Comparison of ENCODE assay signal across 8 cellular contexts in the genomic region with DNA sequence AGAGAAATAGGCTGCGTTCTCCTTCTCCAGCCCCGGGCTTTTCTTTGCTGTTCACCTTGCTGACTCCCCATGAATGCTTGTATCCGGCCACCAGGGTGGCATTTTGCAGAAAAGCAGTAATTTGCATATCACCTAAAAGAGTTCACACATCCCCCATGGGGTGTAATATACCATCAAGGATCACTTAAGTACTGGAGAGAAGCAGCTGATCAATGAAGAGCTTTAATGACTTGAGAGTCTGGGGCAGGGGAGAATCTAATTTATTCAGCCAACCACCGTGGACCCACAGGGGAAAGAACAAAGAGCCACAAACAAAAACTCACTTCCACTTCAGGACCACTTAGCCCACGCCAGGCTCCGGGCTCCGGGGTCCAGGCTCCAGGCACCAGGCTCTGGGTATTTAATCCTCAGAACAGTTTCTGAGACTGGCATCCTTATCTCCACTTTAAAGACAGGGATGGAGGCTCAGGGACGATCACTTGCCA. TPM values are rescaled to one million over a fixed set of nuclear protein-coding genes. Genes with fewer than 3 reads are reported as not detected.
DNase-seq lines count a peak whose midpoint lies in the region; ATAC-seq and TF ChIP-seq lines count a peak whose summit lies in the region.

No MANE protein-coding gene starts in this region.

- BruUV-seq in Caco-2 (replicated peaks; lab: Mats Ljungman, UMichigan) = no TSS peak

- in situ Hi-C loops in G401 (cut with HindIII; ENCODE audit: low sequenced_read_pairs) = no loop called here

- H3K4me1 ChIP-seq in Caco-2 = peaks cover 14% of the 10 kb centered on the region

- H3K9me3 ChIP-seq in Caco-2 = no peaks in the 10 kb centered on the region

- H3K27ac Mint-ChIP-seq in Caco-2 (ENCODE audit: unreplicated experiment) = no peak overlapping the region

- peaks cover 29% of the 10 kb centered on the region for H3K4me1 Mint-ChIP-seq in Caco-2 (ENCODE audit: low read depth, unreplicated experiment)

- TF ChIP-seq CTCF in GM12865 (IDR thresholded peaks at IDR 0.05; ENCODE audit: insufficient read depth, low read depth, low read length, missing control alignments) = peak; percentile 21
- no peak for TF ChIP-seq CTCF in GM20000 (IDR thresholded peaks at IDR 0.05; ENCODE audit: extremely low read depth, missing control alignments)
- TF ChIP-seq CTCF in Caco-2 (IDR thresholded peaks at IDR 0.05; ENCODE audit: insufficient read depth in 1 of 2, low read depth in 1 of 2, low read length in 1 of 2, severe bottlenecking in 1 of 2, unreplicated experiment in 1 of 2) = peak in 1 of 2 experiments; percentile 10

- H3K9me3 Mint-ChIP-seq in Caco-2 (ENCODE audit: unreplicated experiment) = no peaks in the 10 kb centered on the region

- ATAC-seq in HG02840 (IDR thresholded peaks at IDR 0.05; ENCODE audit: low FRiP score, unreplicated experiment) = no peak

- CTCF ChIA-PET in Caco-2 (lab: Charles Lee) = no interaction called here

- peak overlapping the region; percentile 47 for H3K4me3 ChIP-seq in GM12865 (ENCODE audit: low read depth, low read length)
- H3K4me3 ChIP-seq in Caco-2 (ENCODE audit: low read depth, low read length) = no peak overlapping the region

- no peaks in the 10 kb centered on the region for H3K27me3 Mint-ChIP-seq in Caco-2 (ENCODE audit: insufficient read depth, unreplicated experiment)

- DNase-seq in GM12865 (ENCODE audit: low read depth) (peak; percentile 79), GM20000 (ENCODE audit: low spot score) (peak; percentile 27), NCI-H1436 treated with DMSO at 0.1 percent for 48 hours (lab: John Stamatoyannopoulos, UW) (peak; percentile 90), iPS DF 19.7 (ENCODE audit: low read depth, low spot score) (peak; percentile 23), Caco-2 (no peak), G401 (ENCODE audit: low spot score) (no peak)
- no peak for DNase-seq in activated CD4-positive, alpha-beta T cell treated with anti-CD3 and anti-CD28 coated beads for 1 hour

- POLR2A ChIA-PET in Caco-2 (lab: Charles Lee) = no interaction called here

- H3K27me3 ChIP-seq in Caco-2 (replicated peaks; ENCODE audit: control insufficient read depth, insufficient read depth, low read length) = no peaks in the 10 kb centered on the region

- H3K36me3 Mint-ChIP-seq in Caco-2 (ENCODE audit: insufficient read depth, unreplicated experiment) = peaks cover 5% of the 10 kb centered on the region

- H3K36me3 ChIP-seq in Caco-2 (ENCODE audit: control insufficient read depth, insufficient read depth, low read length) = no peaks in the 10 kb centered on the region

- no peak overlapping the region for H3K4me3 Mint-ChIP-seq in Caco-2 (ENCODE audit: unreplicated experiment)

- intact Hi-C loops in Caco-2 (cut with micrococcal nuclease; ENCODE audit: unreplicated experiment) = no loop called here

RNA-seq across cellular contexts. Expression of a gene that starts 33.9 kb away (rescaled TPM):
- total RNA-seq in Caco-2 (2022) = 92.0 and 96.1 TPM in 2 replicates
- total RNA-seq in G401 (2014; rRNA removed; shearing (Covaris generic)) = 48.1 and 58.3 TPM in 2 replicates

Comparison
In these comparisons a context has a peak if more than half of its experiments do, and no peak if none do; other contexts are left out.
1. DNase-seq: peak in GM12865 (single experiment), GM20000 (single experiment), NCI-H1436 treated with DMSO at 0.1 percent for 48 hours (single experiment) and iPS DF 19.7 (single experiment); none in Caco-2 (0 of 2), activated CD4-positive, alpha-beta T cell treated with anti-CD3 and anti-CD28 coated beads for 1 hour (single experiment) and G401 (single experiment).